Comparison of ENCODE assay signal across 10 cellular contexts in the genomic region with DNA sequence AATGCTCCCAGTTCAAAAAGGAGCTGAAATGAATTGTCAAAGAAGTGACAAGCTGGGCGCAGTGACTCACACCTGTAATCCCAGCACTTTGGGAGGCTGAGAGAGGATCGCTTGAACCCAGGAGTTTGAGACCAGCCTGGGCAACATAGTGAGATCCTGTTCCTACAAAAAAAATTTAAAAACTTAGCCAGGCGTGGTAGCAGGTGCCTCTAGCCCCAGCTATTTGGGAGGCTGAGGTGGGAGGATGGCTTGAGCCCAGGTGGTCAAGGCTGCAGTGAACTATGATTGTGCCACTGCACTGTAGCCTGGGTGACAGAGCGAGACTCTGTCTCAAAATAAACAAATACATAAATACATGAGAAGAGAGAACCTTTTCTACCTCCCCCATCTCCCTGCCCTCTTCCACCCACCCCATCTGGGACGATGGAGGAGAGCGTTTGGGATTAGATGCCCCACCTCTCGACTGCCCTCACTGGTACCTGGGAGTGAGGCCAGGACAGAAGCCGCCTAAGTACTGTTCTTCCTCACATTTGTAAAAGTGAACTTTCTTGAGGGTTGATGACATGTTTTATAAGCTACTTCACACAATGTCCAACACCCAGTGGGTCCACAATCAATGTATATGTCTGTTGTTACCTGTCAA. TPM values are rescaled to one million over a fixed set of nuclear protein-coding genes. Genes with fewer than 3 reads are reported as not detected.
A peak's percentile ranks its signal among the peaks of the same experiment; 100 is the strongest.
DNase-seq lines count a peak whose midpoint lies in the region; ATAC-seq, FAIRE-seq and TF ChIP-seq lines count a peak whose summit lies in the region.
"Had no signal": no experiment of that assay in that cellular context is flagged by ENCODE, and none has a peak within 500 bp of the region (broad histone marks: within the 10 kb centered on the region; RNA-seq: fewer than 3 reads in every experiment).

No MANE protein-coding gene starts in this region.

- no peaks in the 10 kb centered on the region for H3K9me3 Mint-ChIP-seq in neural crest cell

- H3K4me2 ChIP-seq in A549, result peak overlapping the region; percentile 74
- H3K4me2 ChIP-seq in OCI-LY1 (ENCODE audit: low read length), result peak overlapping the region; percentile 72
- no peak overlapping the region for H3K4me2 ChIP-seq in mesendoderm (ENCODE audit: low read length)

- no peak for DNase-seq in A549 (ENCODE audit: low read depth in 1 of 2, low spot score in 1 of 2)
- peak; percentile 73 for DNase-seq in coronary artery (ENCODE audit: low spot score)
- no peak for DNase-seq in neural crest cell (ENCODE audit: low read depth, low spot score)
- no peak for DNase-seq in mesendoderm
- DNase-seq in GM19239 (ENCODE audit: insufficient read length, low spot score), result no peak
- no peak for DNase-seq in superior temporal gyrus (ENCODE audit: extremely low spot score)
- DNase-seq in activated CD4-positive, CD25-positive, alpha-beta regulatory T cell (lab: John Stamatoyannopoulos, UW), result no peak
- DNase-seq: NCI-H2171 treated with DMSO at 0.1 percent for 48 hours had no signal

- peak overlapping the region; percentile 44 for H3K4me3 Mint-ChIP-seq in neural crest cell

- no peak overlapping the region for H2BK15ac ChIP-seq in mesendoderm (replicated peaks; ENCODE audit: low read depth)

- WGBS in A549 (ENCODE audit: missing lambda C conversion rate), result 72% methylated on average over 8 of the region's 8 CpGs
- WGBS in mesendoderm (ENCODE audit: extremely low coverage, insufficient coverage, low lambda C conversion rate), result no CpG with 5 or more reads among the region's 8 CpGs

- CTCF ChIA-PET in A549 (lab: Yijun Ruan, JAX), result interaction anchor here (0.9 to 3.8 kb wide), 4 partner anchors 28 to 81 kb away, joined by 3 to 14 read pairs (median 11); no protein-coding TSS in a partner anchor

- no peak overlapping the region; the same call in 2 of the 3 replicates for H3K4me3 ChIP-seq in A549
- peak overlapping the region; percentile 72 for H3K4me3 ChIP-seq in OCI-LY1 (ENCODE audit: low read depth, low read length, poor library complexity, severe bottlenecking)
- H3K4me3 ChIP-seq in coronary artery, result peak overlapping the region; percentile 91
- H3K4me3 ChIP-seq in mesendoderm (ENCODE audit: low read length), result no peak overlapping the region

- H3K9me3 ChIP-seq in A549 (no peaks in the 10 kb centered on the region), OCI-LY1 (ENCODE audit: low read length) (no peaks in the 10 kb centered on the region)

- H3K27ac Mint-ChIP-seq in neural crest cell (ENCODE audit: unreplicated experiment), result no peak overlapping the region

- H2BK5ac ChIP-seq in mesendoderm (ENCODE audit: low read length), result no peak overlapping the region

- H3K79me1 ChIP-seq in mesendoderm (ENCODE audit: low read length), result peaks cover 19% of the 10 kb centered on the region

- FAIRE-seq in A549 (lab: Jason Lieb, UNC), result no peak
- FAIRE-seq in GM19239 (lab: Jason Lieb, UNC), result no peak
- FAIRE-seq: endometrium had no signal

- H3K27me3 ChIP-seq in OCI-LY1 (ENCODE audit: insufficient read depth, low read length) (no peaks in the 10 kb centered on the region), mesendoderm (ENCODE audit: insufficient read depth, low read length, poor library complexity) (no peaks in the 10 kb centered on the region)

- peaks cover 9% of the 10 kb centered on the region for H3K4me1 Mint-ChIP-seq in neural crest cell

- H3K9ac ChIP-seq in OCI-LY1 (ENCODE audit: low read length) (peak overlapping the region; percentile 83), mesendoderm (ENCODE audit: low read length) (no peak overlapping the region)

- H3K27ac ChIP-seq in A549 (peak overlapping the region; percentile 25 to 70; a peak in 4 of 6 replicates), OCI-LY1 (ENCODE audit: low read depth, low read length, poor library complexity, severe bottlenecking) (peak overlapping the region; percentile 46), coronary artery (peak overlapping the region; percentile 94 to 96), mesendoderm (ENCODE audit: low read depth, low read length) (no peak overlapping the region)

- H3K4ac ChIP-seq in mesendoderm (ENCODE audit: low read depth, low read length), result no peak overlapping the region

- H3F3A ChIP-seq in OCI-LY1 (ENCODE audit: insufficient read depth, low read length), result no peaks in the 10 kb centered on the region; the same call in 1 of the 2 replicates

- H2AK5ac ChIP-seq in mesendoderm (ENCODE audit: low read length), result no peak overlapping the region

- no peaks in the 10 kb centered on the region for H4K20me1 ChIP-seq in OCI-LY1 (ENCODE audit: insufficient read depth, low read length)

- H4K8ac ChIP-seq in mesendoderm (ENCODE audit: low read depth, low read length), result no peak overlapping the region

- no peak overlapping the region for H4K5ac ChIP-seq in mesendoderm (ENCODE audit: low read length)

- H2BK120ac ChIP-seq in mesendoderm (ENCODE audit: low read depth, low read length), result no peak overlapping the region

- H3K36me3 Mint-ChIP-seq in neural crest cell (ENCODE audit: low read depth), result no peaks in the 10 kb centered on the region

- H3K23ac ChIP-seq in mesendoderm (ENCODE audit: low read length), result no peak overlapping the region

- H2AFZ ChIP-seq in OCI-LY1 (ENCODE audit: low read length), result no peak overlapping the region

- ATAC-seq in A549, result no peak

- H3K4me1 ChIP-seq in A549 (peaks cover 35% of the 10 kb centered on the region), OCI-LY1 (ENCODE audit: insufficient read depth, low read length, severe bottlenecking) (peaks cover 56% of the 10 kb centered on the region), mesendoderm (ENCODE audit: control insufficient read depth, low read depth, low read length) (peaks cover 6% of the 10 kb centered on the region)

- H3K18ac ChIP-seq in mesendoderm (ENCODE audit: low read length), result no peak overlapping the region

- POLR2A ChIA-PET in A549 (lab: Yijun Ruan, JAX), result interaction anchor here (1.2 kb wide), 1 partner anchor 10 kb away, joined by 4 read pairs; no protein-coding TSS in a partner anchor

- H3K36me3 ChIP-seq in OCI-LY1 (ENCODE audit: insufficient read depth, low read length) (peaks cover 8% of the 10 kb centered on the region), mesendoderm (ENCODE audit: control insufficient read depth, insufficient read depth, low read length) (no peaks in the 10 kb centered on the region)

- peaks cover 58% of the 10 kb centered on the region for H3K79me2 ChIP-seq in OCI-LY1 (ENCODE audit: insufficient read depth, low read length)
- peaks cover 30% of the 10 kb centered on the region for H3K79me2 ChIP-seq in mesendoderm (ENCODE audit: control insufficient read depth, insufficient read depth, low read length)

- H3K56ac ChIP-seq in mesendoderm (ENCODE audit: low read length), result no peak overlapping the region

- no peak for TF ChIP-seq EP300 in A549 (IDR thresholded peaks at IDR 0.05)

- H3K27me3 Mint-ChIP-seq in neural crest cell (ENCODE audit: low read depth), result peaks cover 42% of the 10 kb centered on the region

- no peak for TF ChIP-seq POLR2A in A549 (IDR thresholded peaks at IDR 0.05; ENCODE audit: low read length)

- no peaks in the 10 kb centered on the region for H3K9me2 ChIP-seq in OCI-LY1 (ENCODE audit: low read depth, low read length)

- TF ChIP-seq CTCF in A549 (IDR thresholded peaks at IDR 0.05) (no peak), OCI-LY1 (IDR thresholded peaks at IDR 0.05; ENCODE audit: low read length) (no peak), coronary artery (IDR thresholded peaks at IDR 0.05) (no peak), neural crest cell (conservative IDR thresholded peaks at IDR 0.05) (no peak)

- no peak for TF ChIP-seq RAD21 in A549 (conservative IDR thresholded peaks at IDR 0.05 in 1 of 2, IDR thresholded peaks at IDR 0.05 in 1 of 2)

TF ChIP-seq in A549, 52 proteins besides CTCF, POLR2A, EP300 and RAD21:
- TF ChIP-seq CBX2 (IDR thresholded peaks at IDR 0.05; ENCODE audit: borderline replicate concordance, low read depth), result no peak
- no peak for TF ChIP-seq FOSL2 (IDR thresholded peaks at IDR 0.05)
- 0 out of 2 replicates have a peak, but pooled peaks have one; percentile 22 for TF ChIP-seq FOSL2 (CRISPR knock-in tag; IDR thresholded peaks at IDR 0.05)
- no peak for TF ChIP-seq TFCP2L1 (CRISPR knock-in tag; IDR thresholded peaks at IDR 0.05)

RNA-seq across cellular contexts. Expression of gene IL4R, which starts 2.4 kb away (rescaled TPM):
- 14.4 and 19.9 TPM in 2 replicates for polyA plus RNA-seq in A549 (2011; rRNA removed)
- 17.9 and 24.6 TPM in 2 replicates for polyA plus RNA-seq in A549 (2012; cell fraction: cytosol; rRNA removed)
- polyA plus RNA-seq in A549 (2012; cell fraction: nucleus; rRNA removed), result 37.5 and 40.4 TPM in 2 replicates
- 16.9 to 21.5 TPM (median 19.3 TPM) in 3 replicates for polyA plus RNA-seq in A549 (2017; fragmentation: RNase III; extraction: RNeasy Plus Mini Kit Qiagen cat#74134 plus additional on column Dnase treatment)
- polyA minus RNA-seq in A549 (2011; rRNA and poly(A)+ RNA removed), result 36.4 and 37.1 TPM in 2 replicates
- 11.2 and 12.8 TPM in 2 replicates for total RNA-seq in neural crest cell
- 20.4 TPM for polyA plus RNA-seq in mesendoderm (2013, experiment 1 of 2)
- polyA plus RNA-seq in mesendoderm (2013, experiment 2 of 2), result 19.9 TPM

RNA-seq across cellular contexts. Expression of gene NSMCE1, which starts 47.6 kb away (rescaled TPM):
- polyA plus RNA-seq in A549 (2011; rRNA removed) (32.0 and 33.3 TPM in 2 replicates), A549 (2017; fragmentation: RNase III; extraction: RNeasy Plus Mini Kit Qiagen cat#74134 plus additional on column Dnase treatment) (59.9 to 72.6 TPM (median 60.6 TPM) in 3 replicates)
- 28.8 and 36.5 TPM in 2 replicates for polyA plus RNA-seq in A549 (2012; cell fraction: cytosol; rRNA removed)
- polyA plus RNA-seq in A549 (2012; cell fraction: nucleus; rRNA removed), result 18.9 and 25.4 TPM in 2 replicates
- polyA minus RNA-seq in A549 (2011; rRNA and poly(A)+ RNA removed), result 40.0 and 43.9 TPM in 2 replicates
- total RNA-seq in neural crest cell, result 30.4 and 32.6 TPM in 2 replicates
- polyA plus RNA-seq in mesendoderm (2013, experiment 1 of 2), result 28.5 TPM
- 28.2 TPM for polyA plus RNA-seq in mesendoderm (2013, experiment 2 of 2)

Comparison
In these comparisons a context has a peak if more than half of its experiments do, and no peak if none do; other contexts are left out.
1. H3K4me3 ChIP-seq: peak in OCI-LY1 (single experiment) and coronary artery (single experiment); none in A549 (single experiment) and mesendoderm (single experiment).